19 cellular contexts compared by ENCODE assay signal in the genomic region with DNA sequence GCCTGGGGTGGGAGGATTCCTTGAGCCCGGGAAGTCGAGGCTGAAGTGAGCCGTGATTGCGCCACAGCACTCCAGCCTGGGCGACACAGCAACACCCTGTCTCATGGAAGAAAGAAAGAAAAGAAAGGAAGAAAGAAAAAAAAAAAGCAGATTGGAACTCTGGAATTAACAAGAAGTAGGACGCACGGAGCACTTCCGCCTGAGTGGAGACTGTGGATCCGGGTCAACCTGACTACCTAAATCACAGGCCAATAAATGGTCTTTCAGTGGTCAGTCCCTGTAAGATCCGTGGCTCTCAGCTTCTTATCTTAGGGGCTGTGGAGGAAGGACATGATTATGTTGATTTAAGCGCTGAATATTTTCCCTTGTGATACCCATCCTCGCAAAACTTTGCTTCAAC. TPM values are rescaled to one million over a fixed set of nuclear protein-coding genes. Genes with fewer than 3 reads are reported as not detected.
DNase-seq lines count a peak whose midpoint lies in the region; ATAC-seq and TF ChIP-seq lines count a peak whose summit lies in the region.
"Had no signal": no experiment of that assay in that cellular context is flagged by ENCODE, and none has a peak within 500 bp of the region (broad histone marks: within the 10 kb centered on the region; RNA-seq: fewer than 3 reads in every experiment).

No MANE protein-coding gene starts in this region.

- ATAC-seq in GM21390 (IDR thresholded peaks at IDR 0.05; ENCODE audit: unreplicated experiment), result no peak
- ATAC-seq: CD8-positive, alpha-beta T cell; left ventricle myocardium superior; sciatic nerve had no signal

- intact Hi-C loops in left ventricle myocardium inferior (cut with micrococcal nuclease), result no loop called here
- intact Hi-C loops in cardiac septum (cut with DNase I), result loop anchor here (5.0 kb wide), 1 partner anchor 196 kb away; the partner anchor contains the start of gene TSEN2
- intact Hi-C loops in activated T-helper 1 cell treated with anti-CD3 and anti-CD28 coated beads, Interleukin-12 subunit alpha, Interleukin-12 subunit beta, Interleukin-2, Interleukin-4 antibody, amounts not matched to agents 30 ng/mL and 10 ng/mL and 1 ng/mL, durations not matched to agents 14 hours and 24 hours and 36 hours (cut with micrococcal nuclease), result loop anchor here (5.0 kb wide), 1 partner anchor 99 kb away; no protein-coding TSS in a partner anchor

- no peak for TF ChIP-seq CTCF in left ventricle myocardium inferior (IDR thresholded peaks at IDR 0.05; ENCODE audit: borderline replicate concordance)
- TF ChIP-seq CTCF in mesothelial cell of epicardium (IDR thresholded peaks at IDR 0.05; ENCODE audit: unreplicated experiment), result no peak

- H3K79me2 ChIP-seq in GM23248 (ENCODE audit: insufficient read depth), result no peaks in the 10 kb centered on the region

- H3K27me3 ChIP-seq in left ventricle myocardium inferior (ENCODE audit: low read depth), result no peaks in the 10 kb centered on the region
- H3K27me3 ChIP-seq in GM23248 (replicated peaks; ENCODE audit: insufficient read depth), result 0 out of 2 replicates have a peak, but pooled peaks cover 4% of the 10 kb centered on the region
- H3K27me3 ChIP-seq: brain microvascular endothelial cell, testis had no signal

- in situ Hi-C loops in GM23248 (cut with MboI), result no loop called here

- no peak overlapping the region for H3K4me3 ChIP-seq in left ventricle myocardium inferior
- H3K4me3 ChIP-seq in GM23248, result no peak overlapping the region

- H4K20me1 ChIP-seq in GM23248 (ENCODE audit: insufficient read depth), result no peaks in the 10 kb centered on the region

- H3K36me3 ChIP-seq in left ventricle myocardium inferior (no peaks in the 10 kb centered on the region), GM23248 (ENCODE audit: low read depth) (no peaks in the 10 kb centered on the region)
- H3K36me3 ChIP-seq: brain microvascular endothelial cell had no signal

- peaks cover 12% of the 10 kb centered on the region for H3F3A ChIP-seq in GM23248 (ENCODE audit: insufficient read depth)

- DNase-seq in left ventricle myocardium inferior (no peak), cardiac septum (ENCODE audit: low spot score) (no peak), mesothelial cell of epicardium (ENCODE audit: low spot score in 2 of 2, unreplicated experiment in 2 of 2) (no peak), amniotic stem cell (lab: John Stamatoyannopoulos, UW) (no peak), GM23248 (no peak)
- DNase-seq in activated T-helper 1 cell treated with anti-CD3 and anti-CD28 coated beads, Interleukin-12 subunit alpha, Interleukin-12 subunit beta, Interleukin-2, Interleukin-4 antibody, amounts not matched to agents 30 ng/mL and 10 ng/mL and 1 ng/mL, durations not matched to agents 14 hours and 24 hours and 36 hours (ENCODE audit: low spot score), result no peak
- DNase-seq in NK-92 treated with Interleukin-12 subunit alpha and Interleukin-12 subunit beta, amount 100 ng/mL, for 24 hours (lab: John Stamatoyannopoulos, UW), result no peak
- DNase-seq: activated CD4-positive, alpha-beta T cell treated with anti-CD3 and anti-CD28 coated beads, Interleukin-2, amount 50 U/mL, for 4 hours; activated naive CD4-positive, alpha-beta T cell treated with anti-CD3 and anti-CD28 coated beads, Interleukin-2, amount 10 ng/mL, durations not matched to agents 7 days and 5 days; brain microvascular endothelial cell; CD8-positive, alpha-beta T cell; dermis blood vessel endothelial cell; left ventricle myocardium superior; NCI-H1930; stimulated activated CD4-positive, alpha-beta T cell treated with anti-CD3 and anti-CD28 coated beads, Interleukin-1b, Interleukin-23, amount 100 ng/mL, for 48 hours; SW 1271; testis had no signal

- H3K9me3 Mint-ChIP-seq in activated T-helper 1 cell treated with anti-CD3 and anti-CD28 coated beads, Interleukin-12 subunit alpha, Interleukin-12 subunit beta, Interleukin-2, Interleukin-4 antibody, amounts not matched to agents 30 ng/mL and 10 ng/mL and 1 ng/mL, durations not matched to agents 14 hours and 24 hours and 36 hours, result no peaks in the 10 kb centered on the region
- H3K9me3 Mint-ChIP-seq in mesothelial cell of epicardium, result no peaks in the 10 kb centered on the region
- H3K9me3 Mint-ChIP-seq: activated naive CD4-positive, alpha-beta T cell treated with anti-CD3 and anti-CD28 coated beads, Interleukin-2, amount 10 ng/mL, durations not matched to agents 7 days and 5 days; CD8-positive, alpha-beta T cell had no signal

- H3K27me3 Mint-ChIP-seq in activated T-helper 1 cell treated with anti-CD3 and anti-CD28 coated beads, Interleukin-12 subunit alpha, Interleukin-12 subunit beta, Interleukin-2, Interleukin-4 antibody, amounts not matched to agents 30 ng/mL and 10 ng/mL and 1 ng/mL, durations not matched to agents 14 hours and 24 hours and 36 hours (ENCODE audit: insufficient read depth), result peaks cover 54% of the 10 kb centered on the region
- H3K27me3 Mint-ChIP-seq in mesothelial cell of epicardium (ENCODE audit: low read depth), result peaks cover 26% of the 10 kb centered on the region

- no peak overlapping the region for H2AFZ ChIP-seq in GM23248

- H3K9me3 ChIP-seq in left ventricle myocardium inferior (replicated peaks), result no peaks in the 10 kb centered on the region
- no peaks in the 10 kb centered on the region for H3K9me3 ChIP-seq in GM23248 (ENCODE audit: low read depth)
- H3K9me3 ChIP-seq: testis had no signal

- H3K27ac ChIP-seq in left ventricle myocardium inferior (replicated peaks) (peak overlapping the region; percentile 93), GM23248 (no peak overlapping the region)
- H3K27ac ChIP-seq: brain microvascular endothelial cell had no signal

- no peak overlapping the region for H3K9ac ChIP-seq in GM23248

- H3K36me3 Mint-ChIP-seq in activated T-helper 1 cell treated with anti-CD3 and anti-CD28 coated beads, Interleukin-12 subunit alpha, Interleukin-12 subunit beta, Interleukin-2, Interleukin-4 antibody, amounts not matched to agents 30 ng/mL and 10 ng/mL and 1 ng/mL, durations not matched to agents 14 hours and 24 hours and 36 hours (ENCODE audit: low read depth), result no peaks in the 10 kb centered on the region
- H3K36me3 Mint-ChIP-seq in mesothelial cell of epicardium, result no peaks in the 10 kb centered on the region
- H3K36me3 Mint-ChIP-seq: activated naive CD4-positive, alpha-beta T cell treated with anti-CD3 and anti-CD28 coated beads, Interleukin-2, amount 10 ng/mL, durations not matched to agents 7 days and 5 days; CD8-positive, alpha-beta T cell had no signal

- H3K27ac Mint-ChIP-seq in activated T-helper 1 cell treated with anti-CD3 and anti-CD28 coated beads, Interleukin-12 subunit alpha, Interleukin-12 subunit beta, Interleukin-2, Interleukin-4 antibody, amounts not matched to agents 30 ng/mL and 10 ng/mL and 1 ng/mL, durations not matched to agents 14 hours and 24 hours and 36 hours, result no peak overlapping the region
- no peak overlapping the region for H3K27ac Mint-ChIP-seq in mesothelial cell of epicardium
- H3K27ac Mint-ChIP-seq: activated naive CD4-positive, alpha-beta T cell treated with anti-CD3 and anti-CD28 coated beads, Interleukin-2, amount 10 ng/mL, durations not matched to agents 7 days and 5 days; CD8-positive, alpha-beta T cell had no signal

- H3K4me3 Mint-ChIP-seq in activated T-helper 1 cell treated with anti-CD3 and anti-CD28 coated beads, Interleukin-12 subunit alpha, Interleukin-12 subunit beta, Interleukin-2, Interleukin-4 antibody, amounts not matched to agents 30 ng/mL and 10 ng/mL and 1 ng/mL, durations not matched to agents 14 hours and 24 hours and 36 hours, result peak overlapping the region; percentile 30
- peak overlapping the region; percentile 75 for H3K4me3 Mint-ChIP-seq in mesothelial cell of epicardium
- H3K4me3 Mint-ChIP-seq: activated naive CD4-positive, alpha-beta T cell treated with anti-CD3 and anti-CD28 coated beads, Interleukin-2, amount 10 ng/mL, durations not matched to agents 7 days and 5 days had no signal

- peaks cover 5% of the 10 kb centered on the region for H3K4me1 Mint-ChIP-seq in activated T-helper 1 cell treated with anti-CD3 and anti-CD28 coated beads, Interleukin-12 subunit alpha, Interleukin-12 subunit beta, Interleukin-2, Interleukin-4 antibody, amounts not matched to agents 30 ng/mL and 10 ng/mL and 1 ng/mL, durations not matched to agents 14 hours and 24 hours and 36 hours (ENCODE audit: low read depth)
- peaks cover 22% of the 10 kb centered on the region for H3K4me1 Mint-ChIP-seq in mesothelial cell of epicardium

- no peak overlapping the region for H3K4me2 ChIP-seq in GM23248 (ENCODE audit: unreplicated experiment)

- WGBS in GM23248 (ENCODE audit: low coverage in 1 of 2, low lambda C conversion rate in 2 of 2, missing lambda C conversion rate in 2 of 2), 2 experiments, result 86 to 89% methylated on average over 12 of the region's 12 CpGs

- H3K4me1 ChIP-seq in left ventricle myocardium inferior (peaks cover 41% of the 10 kb centered on the region), GM23248 (ENCODE audit: insufficient read depth) (no peaks in the 10 kb centered on the region)
- H3K4me1 ChIP-seq: testis had no signal

- H3K9me2 ChIP-seq in GM23248 (ENCODE audit: insufficient read depth), result no peaks in the 10 kb centered on the region

RNA-seq across cellular contexts. Expression of gene PPARG, which starts 2.4 kb away (rescaled TPM):
- total RNA-seq in left ventricle myocardium inferior (15.6 TPM), cardiac septum (7.8 TPM), mesothelial cell of epicardium (10.1 to 13.3 TPM (median 11.7 TPM) in 3 replicates)
- total RNA-seq in activated T-helper 1 cell treated with anti-CD3 and anti-CD28 coated beads, Interleukin-12 subunit alpha, Interleukin-12 subunit beta, Interleukin-2, Interleukin-4 antibody, amounts not matched to agents 30 ng/mL and 10 ng/mL and 1 ng/mL, durations not matched to agents 14 hours and 24 hours and 36 hours, result 2.3 and 2.5 TPM in 2 replicates
- total RNA-seq in GM23248 (2014; rRNA removed; shearing (Covaris generic)), result 0.76 TPM in 1 of 2 replicates, not detected in the other
- polyA plus RNA-seq in GM23248 (2016; fragmentation: Nextera tagmentation; extraction: Ambion mirVana), result 0.49 and 0.79 TPM in 2 replicates
- total RNA-seq: CD8-positive, alpha-beta T cell had no signal
